In the genomic region with DNA sequence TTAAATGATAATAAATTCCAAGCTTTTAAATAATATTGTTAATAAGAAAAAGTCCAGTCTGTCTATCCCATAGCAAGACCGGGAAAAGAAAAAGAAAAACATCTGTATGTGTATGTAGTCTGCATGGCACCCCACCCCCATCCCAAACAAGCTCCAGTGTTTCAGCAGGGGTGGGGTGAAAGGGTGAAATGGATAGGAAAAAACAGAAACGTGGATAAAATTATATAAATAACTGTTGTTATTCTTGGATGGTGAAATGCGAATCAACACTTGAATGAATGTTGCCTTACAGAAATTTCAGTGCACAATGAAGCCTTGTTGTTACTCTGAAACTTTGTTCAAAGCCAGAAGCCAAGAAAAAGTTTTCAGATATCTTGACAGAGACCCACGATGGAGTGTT, we compare ENCODE assay signal across 34 cellular contexts. TPM values are rescaled to one million over a fixed set of nuclear protein-coding genes. Genes with fewer than 3 reads are reported as not detected.
"Had no signal": no experiment of that assay in that cellular context is flagged by ENCODE, and none has a peak within 500 bp of the region (broad histone marks: within the 10 kb centered on the region; RNA-seq: fewer than 3 reads in every experiment).

No MANE protein-coding gene starts in this region.

- H3K4me3 ChIP-seq: ascending aorta, cardiac muscle cell had no signal

- H3K27me3 ChIP-seq: ascending aorta, cardiac muscle cell had no signal

- H3K36me3 ChIP-seq: ascending aorta, cardiac muscle cell had no signal

- DNase-seq: activated B cell treated with CpG ODN at 0.5 μM for 24 hours; activated CD4-positive, alpha-beta memory T cell treated with anti-CD3 and anti-CD28 coated beads for 36 hours; activated CD4-positive, alpha-beta T cell treated with anti-CD3 and anti-CD28 coated beads for 4 hours; activated CD4-positive, alpha-beta T cell treated with anti-CD3 and anti-CD28 coated beads, Interleukin-2, amount 10 ng/mL, durations not matched to agents 24 days and 14 days; activated CD4-positive, alpha-beta T cell treated with anti-CD3 and anti-CD28 coated beads, Interleukin-2, amount 50 U/mL, for 1 hour; activated CD4-positive, alpha-beta T cell treated with anti-CD3 and anti-CD28 coated beads, Interleukin-2, amount 50 U/mL, for 4 hours; activated CD4-positive, CD25-positive, alpha-beta regulatory T cell treated with anti-CD3 and anti-CD28 coated beads, Interleukin-2, amount 50 U/mL, for 72 hours; activated CD8-positive, alpha-beta memory T cell treated with anti-CD3 and anti-CD28 coated beads, Interleukin-2, amount 50 U/mL, for 4 hours; activated CD8-positive, alpha-beta T cell treated with anti-CD3 and anti-CD28 coated beads for 36 hours; activated effector memory CD4-positive, alpha-beta T cell treated with anti-CD3 and anti-CD28 coated beads, Interleukin-2, amount 50 U/mL, for 16 hours; activated gamma-delta T cell treated with Interleukin-2 at 50 U/mL for 16 hours; activated naive CD4-positive, alpha-beta T cell treated with anti-CD3 and anti-CD28 coated beads, Interleukin-2, amount 10 ng/mL, durations not matched to agents 7 days and 5 days; activated naive CD4-positive, alpha-beta T cell treated with Interleukin-2 at 50 U/mL for 16 hours; activated naive CD8-positive, alpha-beta T cell treated with anti-CD3 and anti-CD28 coated beads, Interleukin-2, amount 10 ng/mL, durations not matched to agents 7 days and 5 days; activated naive CD8-positive, alpha-beta T cell treated with anti-CD3 and anti-CD28 coated beads, Interleukin-2, amount 50 U/mL, for 24 hours; activated T-cell treated with anti-CD3 and anti-CD28 coated beads for 4 hours; activated T-cell treated with anti-CD3 and anti-CD28 coated beads, Interleukin-2, amount 50 U/mL, for 1 hour; activated T-cell treated with anti-CD3 and anti-CD28 coated beads, Interleukin-2, amount 50 U/mL, for 4 hours; activated T-cell treated with anti-CD3 and anti-CD28 coated beads, Interleukin-2, amount 50 U/mL, for 72 hours; amygdala; anterior cingulate cortex; caudate nucleus; cerebellar nuclear complex; T-helper 1 cell; T-helper 2 cell; T-helper 9 cell had no signal

- H3K4me1 ChIP-seq: ascending aorta had no signal

- H3K27ac ChIP-seq: ascending aorta, cardiac muscle cell, VCaP had no signal

- H3K9me3 ChIP-seq: ascending aorta had no signal

- ATAC-seq: activated CD8-positive, alpha-beta T cell treated with anti-CD3 and anti-CD28 coated beads for 36 hours; activated naive CD8-positive, alpha-beta T cell treated with anti-CD3 and anti-CD28 coated beads, Interleukin-2, amount 50 U/mL, for 24 hours; activated T-cell treated with anti-CD3 and anti-CD28 coated beads, Interleukin-2, amount 50 U/mL, for 4 hours; activated T-cell treated with anti-CD3 and anti-CD28 coated beads, Interleukin-2, amount 50 U/mL, for 72 hours; activated T-helper 17 cell treated with anti-CD3 and anti-CD28 coated beads, Interleukin-2, amount 50 U/mL, for 72 hours had no signal

RNA-seq across cellular contexts. Expression of gene HAO1, which starts 31.4 kb away (rescaled TPM):
- total RNA-seq: activated B cell treated with CpG ODN at 0.5 μM for 24 hours; activated CD4-positive, alpha-beta memory T cell treated with anti-CD3 and anti-CD28 coated beads for 36 hours; activated CD4-positive, alpha-beta T cell treated with anti-CD3 and anti-CD28 coated beads, Interleukin-2, amount 10 ng/mL, durations not matched to agents 24 days and 14 days; activated CD8-positive, alpha-beta memory T cell treated with anti-CD3 and anti-CD28 coated beads for 36 hours; activated CD8-positive, alpha-beta T cell treated with anti-CD3 and anti-CD28 coated beads for 36 hours; activated naive CD8-positive, alpha-beta T cell treated with anti-CD3 and anti-CD28 coated beads, Interleukin-2, amount 10 ng/mL, durations not matched to agents 7 days and 5 days; activated T-cell treated with anti-CD3 and anti-CD28 coated beads, Interleukin-2, amount 50 U/mL, for 4 hours; activated T-cell treated with anti-CD3 and anti-CD28 coated beads, Interleukin-2, amount 50 U/mL, for 72 hours; activated T-helper 1 cell treated with anti-CD3 and anti-CD28 coated beads, Interleukin-12 subunit alpha, Interleukin-12 subunit beta, Interleukin-2, Interleukin-4 antibody, amounts not matched to agents 30 ng/mL and 10 ng/mL and 1 ng/mL, durations not matched to agents 14 hours and 24 hours and 36 hours; activated T-helper 17 cell treated with anti-CD3 and anti-CD28 coated beads, Interleukin-2, amount 50 U/mL, for 72 hours; ascending aorta; bronchial epithelial cell; cardiac muscle cell had no signal
- polyA plus RNA-seq: adipose tissue, cardiac muscle cell had no signal
